ENCODE assay signal across 12 cellular contexts in genomic region chr12:118237908-118238307, GRCh38.
A peak's percentile ranks its signal among the peaks of the same experiment; 100 is the strongest.
DNase-seq lines count a peak whose midpoint lies in the region; ATAC-seq and TF ChIP-seq lines count a peak whose summit lies in the region.
"Had no signal": no experiment of that assay in that cellular context is flagged by ENCODE, and none has a peak within 500 bp of the region (broad histone marks: within the 10 kb centered on the region; RNA-seq: fewer than 3 reads in every experiment).

No MANE protein-coding gene starts in this region.

- intact Hi-C loops in PC-3 (cut with micrococcal nuclease) = no loop called here

- H3K27me3 Mint-ChIP-seq in activated T-cell treated with anti-CD3 and anti-CD28 coated beads, Interleukin-2, amount 50 U/mL, for 72 hours (ENCODE audit: low read depth) = no peaks in the 10 kb centered on the region
- H3K27me3 Mint-ChIP-seq in stimulated activated naive B cell treated with anti-CD40 and anti-IgM and Interleukin-4, amounts not matched to agents 10 μg/mL and 1 μg/mL and 100 μg/mL, for 72 hours = no peaks in the 10 kb centered on the region

- peak overlapping the region; percentile 63 for H3K27ac Mint-ChIP-seq in activated T-cell treated with anti-CD3 and anti-CD28 coated beads, Interleukin-2, amount 50 U/mL, for 72 hours
- H3K27ac Mint-ChIP-seq in stimulated activated naive B cell treated with anti-CD40 and anti-IgM and Interleukin-4, amounts not matched to agents 10 μg/mL and 1 μg/mL and 100 μg/mL, for 72 hours = peak overlapping the region; percentile 5
- H3K27ac Mint-ChIP-seq: activated naive CD4-positive, alpha-beta T cell treated with anti-CD3 and anti-CD28 coated beads for 36 hours had no signal

- TF ChIP-seq CTCF in PC-3 (conservative IDR thresholded peaks at IDR 0.05; ENCODE audit: low read depth, low read length) (no peak), fibroblast of pulmonary artery (IDR thresholded peaks at IDR 0.05; ENCODE audit: low read length, missing control alignments) (no peak)

- H3K27ac ChIP-seq in PC-3 (ENCODE audit: low read length) = peak overlapping the region; percentile 9
- H3K27ac ChIP-seq: WERI-Rb-1 had no signal

- H3K9me3 Mint-ChIP-seq in activated T-cell treated with anti-CD3 and anti-CD28 coated beads, Interleukin-2, amount 50 U/mL, for 72 hours = no peaks in the 10 kb centered on the region
- H3K9me3 Mint-ChIP-seq in stimulated activated naive B cell treated with anti-CD40 and anti-IgM and Interleukin-4, amounts not matched to agents 10 μg/mL and 1 μg/mL and 100 μg/mL, for 72 hours = no peaks in the 10 kb centered on the region
- H3K9me3 Mint-ChIP-seq: activated naive CD4-positive, alpha-beta T cell treated with anti-CD3 and anti-CD28 coated beads for 36 hours had no signal

- H4K20me1 ChIP-seq in PC-3 (ENCODE audit: low read length) = no peaks in the 10 kb centered on the region

- no peaks in the 10 kb centered on the region for H3K27me3 ChIP-seq in PC-3 (ENCODE audit: low read length)

- POLR2A ChIA-PET in PC-3 (lab: Charles Lee; ENCODE audit: unreplicated experiment) = no interaction called here

- peak overlapping the region; percentile 36 for H3K4me2 ChIP-seq in PC-3 (ENCODE audit: low read length)

- no peaks in the 10 kb centered on the region for H3F3A ChIP-seq in PC-3 (ENCODE audit: low read length, unreplicated experiment)

- H3K36me3 ChIP-seq in PC-3 (ENCODE audit: low read depth, low read length) = 0 out of 2 replicates have a peak, but pooled peaks cover 4% of the 10 kb centered on the region
- H3K36me3 ChIP-seq: WERI-Rb-1 had no signal

- CTCF ChIA-PET in PC-3 (lab: Charles Lee) = interaction anchor here (0.9 kb wide), 1 partner anchor 139 kb away, joined by 3 read pairs; the partner anchor contains the start of gene SUDS3

- H3K4me1 ChIP-seq in PC-3 (ENCODE audit: insufficient read depth, low read length) = peaks cover 19% of the 10 kb centered on the region

- H3K79me2 ChIP-seq in PC-3 (ENCODE audit: low read length) = no peaks in the 10 kb centered on the region

- H3K4me1 Mint-ChIP-seq in activated T-cell treated with anti-CD3 and anti-CD28 coated beads, Interleukin-2, amount 50 U/mL, for 72 hours (ENCODE audit: low read depth) = peaks cover 6% of the 10 kb centered on the region
- peaks cover 19 to 41% of the 10 kb centered on the region in 2 donors for H3K4me1 Mint-ChIP-seq in stimulated activated naive B cell treated with anti-CD40 and anti-IgM and Interleukin-4, amounts not matched to agents 10 μg/mL and 1 μg/mL and 100 μg/mL, for 72 hours

- H3K9me3 ChIP-seq in PC-3 (ENCODE audit: low read length) = no peaks in the 10 kb centered on the region

- BruUV-seq in PC-3 (replicated peaks; lab: Mats Ljungman, UMichigan) = no TSS peak

- H3K9me2 ChIP-seq in PC-3 (replicated peaks; ENCODE audit: low read length) = no peaks in the 10 kb centered on the region

- no peak for ATAC-seq in activated T-cell treated with anti-CD3 and anti-CD28 coated beads, Interleukin-2, amount 50 U/mL, for 72 hours (replicated peaks in 1 of 2)
- peak; percentile 88 for ATAC-seq in PC-3
- ATAC-seq in stimulated activated naive B cell treated with anti-CD40 and anti-IgM and Interleukin-4, amounts not matched to agents 10 μg/mL and 1 μg/mL and 100 μg/mL, for 72 hours (replicated peaks) = no peak
- ATAC-seq in HG02763 (IDR thresholded peaks at IDR 0.05; ENCODE audit: unreplicated experiment) = no peak
- no peak for ATAC-seq in GM18519 (IDR thresholded peaks at IDR 0.05; ENCODE audit: low FRiP score, unreplicated experiment)

- H3K4me3 Mint-ChIP-seq in activated T-cell treated with anti-CD3 and anti-CD28 coated beads, Interleukin-2, amount 50 U/mL, for 72 hours = no peak overlapping the region
- H3K4me3 Mint-ChIP-seq in stimulated activated naive B cell treated with anti-CD40 and anti-IgM and Interleukin-4, amounts not matched to agents 10 μg/mL and 1 μg/mL and 100 μg/mL, for 72 hours = no peak overlapping the region
- H3K4me3 Mint-ChIP-seq: activated naive CD4-positive, alpha-beta T cell treated with anti-CD3 and anti-CD28 coated beads for 36 hours had no signal

- H3K4me3 ChIP-seq in PC-3 (ENCODE audit: low read length) (0 out of 2 replicates have a peak overlapping the region, but pooled peaks have one; percentile 9), fibroblast of pulmonary artery (replicated peaks; ENCODE audit: low read depth, low read length) (no peak overlapping the region)

- H3K36me3 Mint-ChIP-seq in activated T-cell treated with anti-CD3 and anti-CD28 coated beads, Interleukin-2, amount 50 U/mL, for 72 hours (ENCODE audit: insufficient read depth in 2 of 2) = peaks cover 4 to 20% of the 10 kb centered on the region in 2 donors
- H3K36me3 Mint-ChIP-seq in stimulated activated naive B cell treated with anti-CD40 and anti-IgM and Interleukin-4, amounts not matched to agents 10 μg/mL and 1 μg/mL and 100 μg/mL, for 72 hours = peaks cover 28 to 35% of the 10 kb centered on the region in 2 donors

- H3K9ac ChIP-seq in PC-3 (ENCODE audit: low read length) = no peak overlapping the region

- no peak for DNase-seq in activated T-cell treated with anti-CD3 and anti-CD28 coated beads, Interleukin-2, amount 50 U/mL, for 72 hours
- no peak for DNase-seq in activated T-cell treated with anti-CD3 and anti-CD28 coated beads, Interleukin-2, amount 50 U/mL, for 48 hours
- peak; percentile 91 for DNase-seq in PC-3
- peak; percentile 21 for DNase-seq in fibroblast of pulmonary artery (ENCODE audit: low read depth)
- DNase-seq in stimulated activated naive B cell treated with anti-CD40 and anti-IgM and Interleukin-4, amounts not matched to agents 10 μg/mL and 1 μg/mL and 100 μg/mL, for 72 hours = no peak
- DNase-seq in NCI-H748 treated with DMSO at 0.1 percent for 48 hours (lab: John Stamatoyannopoulos, UW) = no peak
- DNase-seq: activated naive CD4-positive, alpha-beta T cell treated with anti-CD3 and anti-CD28 coated beads for 36 hours; AML-193; OCI-M1; WERI-Rb-1 had no signal

- H2AFZ ChIP-seq in PC-3 (ENCODE audit: low read length) = no peak overlapping the region

Comparison
In these comparisons a context has a peak if more than half of its experiments do, and no peak if none do; other contexts are left out.
1. DNase-seq: peak in PC-3 (single experiment) and fibroblast of pulmonary artery (single experiment); none in activated T-cell treated with anti-CD3 and anti-CD28 coated beads, Interleukin-2, amount 50 U/mL, for 72 hours (0 of 2), activated T-cell treated with anti-CD3 and anti-CD28 coated beads, Interleukin-2, amount 50 U/mL, for 48 hours (0 of 2), stimulated activated naive B cell treated with anti-CD40 and anti-IgM and Interleukin-4, amounts not matched to agents 10 μg/mL and 1 μg/mL and 100 μg/mL, for 72 hours (single experiment) and NCI-H748 treated with DMSO at 0.1 percent for 48 hours (single experiment).